ENCODE assay signal across 8 cellular contexts in the genomic region with DNA sequence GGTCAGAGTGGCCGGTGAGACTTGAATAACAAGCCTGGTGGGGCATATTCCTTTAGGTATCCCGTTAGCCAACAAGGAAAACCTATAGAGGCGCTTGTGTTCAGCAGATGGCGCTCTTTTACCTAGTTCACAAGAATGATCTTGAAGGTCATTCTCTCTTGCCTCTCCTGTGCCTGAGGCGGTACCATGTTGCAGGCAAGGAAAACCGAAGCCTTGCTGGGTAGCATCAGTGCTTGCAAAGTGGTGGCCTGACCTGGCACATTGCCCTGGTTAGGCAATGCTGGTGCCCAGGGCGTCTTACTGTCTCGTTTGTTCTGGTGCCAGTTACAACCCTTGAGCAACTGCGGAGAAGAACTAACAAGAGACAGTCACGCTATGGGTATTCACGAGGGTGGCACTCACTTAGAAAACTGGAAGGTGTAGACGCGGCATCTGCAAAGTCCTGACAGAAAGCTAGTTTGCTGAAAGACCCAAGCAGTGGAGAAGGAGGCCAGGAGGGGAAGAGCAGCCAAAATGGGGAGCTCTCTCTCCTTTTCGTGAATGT. TPM values are rescaled to one million over a fixed set of nuclear protein-coding genes. Genes with fewer than 3 reads are reported as not detected.
DNase-seq lines count a peak whose midpoint lies in the region; ATAC-seq and TF ChIP-seq lines count a peak whose summit lies in the region.

No MANE protein-coding gene starts in this region.

- H3K36me3 ChIP-seq in MG63: no peaks in the 10 kb centered on the region

- H3K4me3 ChIP-seq in MG63 (no peak overlapping the region), astrocyte of the cerebellum (ENCODE audit: low read depth, low read length) (no peak overlapping the region), retinal pigment epithelial cell (ENCODE audit: low read length) (no peak overlapping the region)

- in situ Hi-C loops in astrocyte of the cerebellum (cut with HindIII; ENCODE audit: low sequenced_read_pairs): no loop called here

- ATAC-seq in HG02763 (IDR thresholded peaks at IDR 0.05; ENCODE audit: unreplicated experiment) (no peak), GM19467 (IDR thresholded peaks at IDR 0.05; ENCODE audit: unreplicated experiment) (no peak)

- TF ChIP-seq CTCF in astrocyte of the cerebellum (IDR thresholded peaks at IDR 0.05; ENCODE audit: low read depth, low read length, missing control alignments) (peak; percentile 72), retinal pigment epithelial cell (conservative IDR thresholded peaks at IDR 0.05; ENCODE audit: low read depth, low read length) (peak; percentile 79)

- peak; percentile 90 for DNase-seq in ELR (ENCODE audit: low read depth)
- DNase-seq in MG63: peak; percentile 98
- peak; percentile 88 to 93 for DNase-seq in SHP77 (lab: John Stamatoyannopoulos, UW)
- peak; percentile 78 for DNase-seq in astrocyte of the cerebellum (ENCODE audit: low read depth)
- DNase-seq in hepatic stellate cell (ENCODE audit: low spot score): peak; percentile 50
- peak; percentile 61 for DNase-seq in retinal pigment epithelial cell (ENCODE audit: low read depth)

- no peaks in the 10 kb centered on the region for H3K27me3 ChIP-seq in MG63

- H3K9me3 ChIP-seq in MG63: no peaks in the 10 kb centered on the region

RNA-seq across cellular contexts. Expression of a gene that starts 56.7 kb away (rescaled TPM):
- total RNA-seq in MG63 (2014; rRNA removed; shearing (Covaris generic); ENCODE audit: low replicate concordance): 91.4 and 150 TPM in 2 replicates
